11 cellular contexts compared by ENCODE assay signal in the genomic region with DNA sequence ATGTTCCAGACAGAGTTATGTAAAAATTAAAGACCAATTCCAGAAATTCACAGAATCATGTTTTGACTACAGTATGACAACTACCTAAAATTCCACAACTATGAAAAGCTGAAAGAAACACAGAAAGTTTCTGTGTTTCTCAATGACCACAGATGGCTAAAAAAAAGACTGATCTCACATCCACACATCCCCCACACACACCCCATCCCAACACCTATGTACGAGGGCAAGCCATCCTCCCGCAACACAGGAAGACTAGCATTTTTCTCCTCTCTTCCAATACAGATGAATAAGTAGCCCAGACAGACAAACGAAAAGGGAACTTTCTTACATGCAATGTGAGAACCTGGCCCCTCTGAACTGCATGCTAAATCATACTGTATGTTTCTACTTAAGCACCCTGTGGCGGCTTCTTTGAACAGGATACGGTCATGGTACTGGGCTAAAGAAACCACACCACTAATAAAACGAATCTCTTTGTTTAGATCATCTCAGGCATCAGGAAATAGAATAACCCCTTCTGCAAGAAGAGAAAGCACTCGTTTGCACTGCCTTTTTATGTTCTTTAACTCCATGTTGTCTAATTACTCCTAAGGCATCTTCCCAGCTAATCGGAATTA.
A peak's percentile ranks its signal among the peaks of the same experiment; 100 is the strongest.
DNase-seq lines count a peak whose midpoint lies in the region; ATAC-seq and TF ChIP-seq lines count a peak whose summit lies in the region.
"Had no signal": no experiment of that assay in that cellular context is flagged by ENCODE, and none has a peak within 500 bp of the region (broad histone marks: within the 10 kb centered on the region; RNA-seq: fewer than 3 reads in every experiment).

No MANE protein-coding gene starts in this region.

- intact Hi-C loops in A673 (cut with micrococcal nuclease; ENCODE audit: unreplicated experiment) = no loop called here

- 66% methylated on average over 8 of the region's 8 CpGs for WGBS in tibial nerve, 2 donors

- POLR2A ChIA-PET in A673 (lab: Charles Lee; ENCODE audit: low non-redundant PET) = no interaction called here

- no TSS peak for BruUV-seq in A673 (replicated peaks; lab: Mats Ljungman, UMichigan)

- H3K27me3 ChIP-seq in A673 (replicated peaks; ENCODE audit: insufficient read depth, low read depth, low read length, poor library complexity) (no peaks in the 10 kb centered on the region), tibial nerve (no peaks in the 10 kb centered on the region)

- TF ChIP-seq CTCF in A673 (conservative IDR thresholded peaks at IDR 0.05; ENCODE audit: low read depth, low read length) = no peak
- TF ChIP-seq CTCF in tibial nerve (IDR thresholded peaks at IDR 0.05) = no peak

- H3K36me3 ChIP-seq in A673 (ENCODE audit: insufficient read depth, low read length, poor library complexity, severe bottlenecking) (no peaks in the 10 kb centered on the region), tibial nerve (peaks cover 0 to 3% (median 0%) of the 10 kb centered on the region in 3 donors)
- H3K36me3 ChIP-seq: WERI-Rb-1 had no signal

- H3K9me3 ChIP-seq in A673 (ENCODE audit: low read depth, low read length, poor library complexity, severe bottlenecking) (no peaks in the 10 kb centered on the region), tibial nerve (no peaks in the 10 kb centered on the region)
- H3K9me3 ChIP-seq: spleen had no signal

- TF ChIP-seq POLR2A in GM18505 (IDR thresholded peaks at IDR 0.05; ENCODE audit: borderline replicate concordance, extremely low read depth, insufficient read depth, insufficient read length) (no peak), tibial nerve (IDR thresholded peaks at IDR 0.05) (no peak)

- no peaks in the 10 kb centered on the region for H3K4me1 ChIP-seq in A673 (ENCODE audit: insufficient read depth, low read length, poor library complexity, severe bottlenecking)
- peaks cover 0 to 29% (median 2%) of the 10 kb centered on the region in 4 donors for H3K4me1 ChIP-seq in tibial nerve

- H3K27ac ChIP-seq in A673 (ENCODE audit: low read depth, low read length, poor library complexity, severe bottlenecking) = no peak overlapping the region
- peak overlapping the region in 1 of 4 donors; percentile 61 for H3K27ac ChIP-seq in tibial nerve
- H3K27ac ChIP-seq: WERI-Rb-1 had no signal

- DNase-seq in foreskin melanocyte = peak; percentile 14
- DNase-seq in A673 (ENCODE audit: low spot score) = no peak
- no peak for DNase-seq in NCI-H748 treated with DMSO at 0.1 percent for 48 hours (lab: John Stamatoyannopoulos, UW)
- DNase-seq in OCI-M2 (lab: John Stamatoyannopoulos, UW; ENCODE audit: unreplicated experiment) = no peak
- DNase-seq in tibial nerve (ENCODE audit: low spot score in 2 of 2) = no peak
- DNase-seq: NCI-H1105 treated with DMSO at 0.1 percent for 48 hours, spleen, WERI-Rb-1 had no signal

- CTCF ChIA-PET in A673 (lab: Charles Lee) = no interaction called here

- no peak overlapping the region for H3K4me3 ChIP-seq in A673 (ENCODE audit: low read depth, low read length, poor library complexity, severe bottlenecking)
- H3K4me3 ChIP-seq in tibial nerve = no peak overlapping the region
- H3K4me3 ChIP-seq: spleen had no signal

- peak; percentile 56 for ATAC-seq in GM18505 (IDR thresholded peaks at IDR 0.05; ENCODE audit: unreplicated experiment)
- ATAC-seq in GM19463 (IDR thresholded peaks at IDR 0.05; ENCODE audit: unreplicated experiment) = peak; percentile 63
- peak; percentile 59 for ATAC-seq in HG03139 (IDR thresholded peaks at IDR 0.05; ENCODE audit: unreplicated experiment)

- no peak for TF ChIP-seq EP300 in tibial nerve (IDR thresholded peaks at IDR 0.05)
